ENCODE assay signal across 1 cellular context in genomic region chr1:23634840-23635642, GRCh38.
TF ChIP-seq lines count a peak whose summit lies in the region.

No MANE protein-coding gene starts in this region.

TF ChIP-seq in HepG2, 621 proteins besides CTCF, POLR2A, EP300 and RAD21 (continued from another document):
- TF ChIP-seq ZMYM4 (CRISPR knock-in tag; IDR thresholded peaks at IDR 0.05) = peak; percentile 24; the same call in 1 of the 2 replicates
- TF ChIP-seq STAG1 (CRISPR knock-in tag; IDR thresholded peaks at IDR 0.05) = peak; percentile 76
- 0 out of 2 replicates have a peak, but pooled peaks have one; percentile 11 for TF ChIP-seq ARID4A (CRISPR knock-in tag; IDR thresholded peaks at IDR 0.05; ENCODE audit: borderline replicate concordance)
- TF ChIP-seq ZNF263 (CRISPR knock-in tag; IDR thresholded peaks at IDR 0.05) = peak; percentile 90
- no peak for TF ChIP-seq AHDC1 (CRISPR knock-in tag; IDR thresholded peaks at IDR 0.05; ENCODE audit: borderline replicate concordance)
- TF ChIP-seq PRMT3 (CRISPR knock-in tag; IDR thresholded peaks at IDR 0.05; ENCODE audit: borderline replicate concordance, low read depth) = no peak
- TF ChIP-seq IKZF4 (CRISPR knock-in tag; IDR thresholded peaks at IDR 0.05; ENCODE audit: borderline replicate concordance, low read depth, not compliant biosample characterization) = no peak
- no peak for TF ChIP-seq DPF2 (CRISPR knock-in tag; IDR thresholded peaks at IDR 0.05; ENCODE audit: borderline replicate concordance, low read depth)
- no peak for TF ChIP-seq ZNF205 (CRISPR knock-in tag; IDR thresholded peaks at IDR 0.05)
- TF ChIP-seq SALL2 (CRISPR knock-in tag; IDR thresholded peaks at IDR 0.05) = 0 out of 2 replicates have a peak, but pooled peaks have one; percentile 24
